17 cellular contexts compared by ENCODE assay signal in genomic region chr11:73274722-73275380, GRCh38. TPM values are rescaled to one million over a fixed set of nuclear protein-coding genes. Genes with fewer than 3 reads are reported as not detected.
DNase-seq lines count a peak whose midpoint lies in the region; ATAC-seq and TF ChIP-seq lines count a peak whose summit lies in the region.
"Had no signal": no experiment of that assay in that cellular context is flagged by ENCODE, and none has a peak within 500 bp of the region (broad histone marks: within the 10 kb centered on the region; RNA-seq: fewer than 3 reads in every experiment).

No MANE protein-coding gene starts in this region.

- H3K9me3 ChIP-seq in gastroesophageal sphincter = no peaks in the 10 kb centered on the region
- H3K9me3 ChIP-seq in trophoblast cell (ENCODE audit: insufficient read depth, low read depth, low read length) = no peaks in the 10 kb centered on the region

- TF ChIP-seq POLR2A in NB4 (IDR thresholded peaks at IDR 0.05; ENCODE audit: extremely low read depth, insufficient read length) = no peak
- no peak for TF ChIP-seq POLR2A in gastroesophageal sphincter (IDR thresholded peaks at IDR 0.05)

- no CpG with 5 or more reads among the region's 11 CpGs for WGBS in gastroesophageal sphincter (ENCODE audit: low coverage in 1 of 2), 2 donors
- WGBS in trophoblast cell (ENCODE audit: extremely low coverage, insufficient coverage, insufficient read length) = no CpG with 5 or more reads among the region's 11 CpGs

- H2AFZ ChIP-seq in trophoblast cell (ENCODE audit: insufficient read depth, low read length, poor library complexity) = no peak overlapping the region

- H4K8ac ChIP-seq in trophoblast cell (ENCODE audit: low read depth, low read length) = peak overlapping the region; percentile 32

- DNase-seq in CD1c-positive myeloid dendritic cell (ENCODE audit: extremely low spot score) (peak; percentile 56), NB4 (ENCODE audit: low read depth) (peak; percentile 64), trophoblast cell (no peak), LoVo (ENCODE audit: low spot score) (no peak), hypothalamus (lab: John Stamatoyannopoulos, UW) (no peak)
- DNase-seq: activated gamma-delta T cell treated with Interleukin-2 at 50 U/mL for 16 hours, AML-193, foreskin melanocyte, NCI-H526 treated with DMSO at 0.1 percent for 48 hours, RPMI8226, T-helper 17 cell had no signal

- peak overlapping the region; percentile 8 for H3K9ac ChIP-seq in trophoblast cell (ENCODE audit: low read length)

- ATAC-seq in gastroesophageal sphincter = peak; percentile 23
- no peak for ATAC-seq in HG03442 (IDR thresholded peaks at IDR 0.05; ENCODE audit: unreplicated experiment)
- no peak for ATAC-seq in HG02970 (IDR thresholded peaks at IDR 0.05; ENCODE audit: low FRiP score, unreplicated experiment)
- ATAC-seq: activated CD4-positive, CD25-positive, alpha-beta regulatory T cell treated with anti-CD3 and anti-CD28 coated beads, Interleukin-2, amount 50 U/mL, for 24 hours; HCT116; T-helper 17 cell had no signal

- TF ChIP-seq CTCF in NB4 (IDR thresholded peaks at IDR 0.05; ENCODE audit: low read depth, low read length) = no peak
- TF ChIP-seq CTCF in gastroesophageal sphincter (IDR thresholded peaks at IDR 0.05) = no peak

- H3K27ac ChIP-seq in gastroesophageal sphincter = peak overlapping the region in 1 of 4 donors; percentile 31
- H3K27ac ChIP-seq in trophoblast cell (ENCODE audit: low read depth, low read length) = peak overlapping the region; percentile 84

- H3K36me3 ChIP-seq in gastroesophageal sphincter (no peaks in the 10 kb centered on the region), trophoblast cell (ENCODE audit: control insufficient read depth in 1 of 2, insufficient read depth in 2 of 2, low read length in 2 of 2) (peaks cover 0 to 2% of the 10 kb centered on the region in 2 experiments)

- H3K14ac ChIP-seq in trophoblast cell (ENCODE audit: low read length) = peak overlapping the region; percentile 58

- peaks cover 30% of the 10 kb centered on the region for H3K79me2 ChIP-seq in trophoblast cell (ENCODE audit: control insufficient read depth, insufficient read depth, low read length, poor library complexity)

- H3K23ac ChIP-seq in trophoblast cell (ENCODE audit: low read length) = no peak overlapping the region

- no peak overlapping the region for H4K12ac ChIP-seq in trophoblast cell (ENCODE audit: low read depth, low read length)

- H3K4me3 ChIP-seq in NB4 (ENCODE audit: low read depth, low read length) (peak overlapping the region; percentile 26), gastroesophageal sphincter (peak overlapping the region in 1 of 2 donors; percentile 10), trophoblast cell (ENCODE audit: low read depth, low read length) (peak overlapping the region; percentile 48)
- H3K4me3 ChIP-seq: lung had no signal

- peak overlapping the region; percentile 33 for H2BK120ac ChIP-seq in trophoblast cell (ENCODE audit: insufficient read depth, low read length, poor library complexity)

- no peaks in the 10 kb centered on the region for H3K4me1 ChIP-seq in gastroesophageal sphincter
- peaks cover 43 to 51% of the 10 kb centered on the region in 2 experiments for H3K4me1 ChIP-seq in trophoblast cell (ENCODE audit: control insufficient read depth in 1 of 2, insufficient read depth in 2 of 2, low read length in 2 of 2)

- H2BK12ac ChIP-seq in trophoblast cell (ENCODE audit: low read length) = peak overlapping the region; percentile 76

- H2BK5ac ChIP-seq in trophoblast cell (ENCODE audit: low read depth, low read length, poor library complexity) = peak overlapping the region; percentile 60

- peak overlapping the region; percentile 77 for H2AK5ac ChIP-seq in trophoblast cell (ENCODE audit: low read length)

- no peak for TF ChIP-seq EP300 in gastroesophageal sphincter (IDR thresholded peaks at IDR 0.05)

- H3K27me3 ChIP-seq in gastroesophageal sphincter (peaks cover 8% of the 10 kb centered on the region), trophoblast cell (ENCODE audit: insufficient read depth, low read length) (no peaks in the 10 kb centered on the region)

- peak overlapping the region; percentile 87 for H3K4ac ChIP-seq in trophoblast cell (ENCODE audit: low read depth, low read length)

- H3K4me2 ChIP-seq in trophoblast cell (ENCODE audit: low read length) = peak overlapping the region; percentile 38

- H3K79me1 ChIP-seq in trophoblast cell (ENCODE audit: low read length) = peaks cover 38% of the 10 kb centered on the region

- H3K18ac ChIP-seq in trophoblast cell (ENCODE audit: low read length) = peak overlapping the region; percentile 80

- peak overlapping the region; percentile 92 for H4K91ac ChIP-seq in trophoblast cell (ENCODE audit: low read depth, low read length)

RNA-seq across cellular contexts. Expression of gene P2RY6, which starts 2.7 kb away (rescaled TPM):
- 1 to 10 TPM; 1.8 to 2.8 (median 2.3) TPM for total RNA-seq in gastroesophageal sphincter
- 45.7 and 47.8 TPM in 2 replicates for polyA plus RNA-seq in trophoblast cell (2013)
- total RNA-seq: T-helper 17 cell had no signal

RNA-seq across cellular contexts. Expression of gene ARHGEF17, which starts 33.2 kb away (rescaled TPM):
- 100 to 1,000 TPM in 1 of 4 donors, 10 to 100 TPM in 3; 52.5 to 169 (median 84.4) TPM for total RNA-seq in gastroesophageal sphincter
- 31.0 and 31.5 TPM in 2 replicates for polyA plus RNA-seq in trophoblast cell (2013)

RNA-seq across cellular contexts. Expression of gene P2RY2, which starts 56.8 kb away (rescaled TPM):
- 1 to 10 TPM in 2 of 4 donors, under 1 TPM in 2; 0.35 to 2.5 (median 0.89) TPM for total RNA-seq in gastroesophageal sphincter
- 4.4 and 4.6 TPM in 2 replicates for polyA plus RNA-seq in trophoblast cell (2013)

Comparison
In these comparisons a context has a peak if more than half of its experiments do, and no peak if none do; other contexts are left out.
1. DNase-seq: peak in CD1c-positive myeloid dendritic cell (single experiment) and NB4 (single experiment); none in trophoblast cell (0 of 2), LoVo (single experiment) and hypothalamus (0 of 51).